8 cellular contexts compared by ENCODE assay signal in genomic region chr7:132655071-132655761, GRCh38.
DNase-seq lines count a peak whose midpoint lies in the region; ATAC-seq and TF ChIP-seq lines count a peak whose summit lies in the region.

No MANE protein-coding gene starts in this region.

- H3K9me3 Mint-ChIP-seq in endothelial cell (ENCODE audit: unreplicated experiment), result no peaks in the 10 kb centered on the region
- no peaks in the 10 kb centered on the region for H3K9me3 Mint-ChIP-seq in neural progenitor cell

- peaks cover 12% of the 10 kb centered on the region for H3K4me1 ChIP-seq in neural progenitor cell
- peaks cover 7% of the 10 kb centered on the region for H3K4me1 ChIP-seq in upper lobe of right lung

- H3K27ac ChIP-seq in neural progenitor cell (no peak overlapping the region), upper lobe of right lung (peak overlapping the region; percentile 8)

- H3K4me3 Mint-ChIP-seq in endothelial cell (ENCODE audit: unreplicated experiment), result peak overlapping the region; percentile 85
- peak overlapping the region; percentile 80 for H3K4me3 Mint-ChIP-seq in neural progenitor cell

- no peak for TF ChIP-seq CTCF in endothelial cell (IDR thresholded peaks at IDR 0.05; ENCODE audit: unreplicated experiment)
- TF ChIP-seq CTCF in neural progenitor cell (IDR thresholded peaks at IDR 0.05), result no peak
- no peak for TF ChIP-seq CTCF in upper lobe of right lung (IDR thresholded peaks at IDR 0.05)

- H3K4me3 ChIP-seq in neural progenitor cell (peak overlapping the region; percentile 23), upper lobe of right lung (no peak overlapping the region)

- H3K27me3 Mint-ChIP-seq in endothelial cell (ENCODE audit: unreplicated experiment) (peaks cover 6% of the 10 kb centered on the region), neural progenitor cell (ENCODE audit: insufficient read depth, low read depth) (peaks cover 6% of the 10 kb centered on the region)

- intact Hi-C loops in upper lobe of right lung (cut with DNase I), result no loop called here

- H3K4me2 ChIP-seq in neural progenitor cell, result peak overlapping the region; percentile 69

- H3K36me3 ChIP-seq in neural progenitor cell, result no peaks in the 10 kb centered on the region
- no peaks in the 10 kb centered on the region for H3K36me3 ChIP-seq in upper lobe of right lung

- H3K4me1 Mint-ChIP-seq in endothelial cell (ENCODE audit: unreplicated experiment), result peaks cover 28% of the 10 kb centered on the region
- H3K4me1 Mint-ChIP-seq in neural progenitor cell, result peaks cover 16% of the 10 kb centered on the region

- H3K9me3 ChIP-seq in neural progenitor cell (ENCODE audit: low read depth) (no peaks in the 10 kb centered on the region), upper lobe of right lung (no peaks in the 10 kb centered on the region)

- DNase-seq in activated gamma-delta T cell treated with Interleukin-2 at 50 U/mL for 16 hours, result peak; percentile 30
- no peak for DNase-seq in activated gamma-delta T cell (lab: John Stamatoyannopoulos, UW)
- DNase-seq in activated CD4-positive, alpha-beta T cell treated with anti-CD3 and anti-CD28 coated beads for 48 hours, result peak; percentile 60
- DNase-seq in endothelial cell (ENCODE audit: low spot score), result peak; percentile 57
- DNase-seq in neural progenitor cell (ENCODE audit: low spot score), result peak; percentile 36
- no peak for DNase-seq in upper lobe of right lung
- DNase-seq in NCI-H1436 treated with DMSO at 0.1 percent for 48 hours (lab: John Stamatoyannopoulos, UW), result no peak

- no peak overlapping the region for H3K9ac ChIP-seq in neural progenitor cell

- H4K20me1 ChIP-seq in neural progenitor cell (ENCODE audit: low read depth), result no peaks in the 10 kb centered on the region

- ATAC-seq in upper lobe of right lung (peak; percentile 80), GM21526 (IDR thresholded peaks at IDR 0.05; ENCODE audit: low FRiP score, unreplicated experiment) (no peak)

- H2AFZ ChIP-seq in neural progenitor cell (replicated peaks), result peak overlapping the region; percentile 100

- H3K36me3 Mint-ChIP-seq in endothelial cell (ENCODE audit: low read depth, unreplicated experiment) (peaks cover 12% of the 10 kb centered on the region), neural progenitor cell (no peaks in the 10 kb centered on the region)

- no peaks in the 10 kb centered on the region for H3K79me2 ChIP-seq in neural progenitor cell (ENCODE audit: low read depth)

- H3K27ac Mint-ChIP-seq in endothelial cell (ENCODE audit: unreplicated experiment), result peak overlapping the region; percentile 96
- peak overlapping the region; percentile 58 for H3K27ac Mint-ChIP-seq in neural progenitor cell

- H3K27me3 ChIP-seq in neural progenitor cell (peaks cover 4% of the 10 kb centered on the region), upper lobe of right lung (no peaks in the 10 kb centered on the region)

- H3F3A ChIP-seq in neural progenitor cell (ENCODE audit: low read depth), result peaks cover 4% of the 10 kb centered on the region

Comparison
In these comparisons a context has a peak if more than half of its experiments do, and no peak if none do; other contexts are left out.
1. DNase-seq: peak in activated gamma-delta T cell treated with Interleukin-2 at 50 U/mL for 16 hours (single experiment), activated CD4-positive, alpha-beta T cell treated with anti-CD3 and anti-CD28 coated beads for 48 hours (single experiment), endothelial cell (single experiment) and neural progenitor cell (single experiment); none in activated gamma-delta T cell (single experiment), upper lobe of right lung (single experiment) and NCI-H1436 treated with DMSO at 0.1 percent for 48 hours (single experiment).